In genomic region chr1:2049517-2050481, GRCh38 we compare ENCODE assay signal across 8 cellular contexts. TPM values are rescaled to one million over a fixed set of nuclear protein-coding genes. Genes with fewer than 3 reads are reported as not detected.
A peak's percentile ranks its signal among the peaks of the same experiment; 100 is the strongest.
DNase-seq lines count a peak whose midpoint lies in the region; ATAC-seq, FAIRE-seq and TF ChIP-seq lines count a peak whose summit lies in the region.

TSS of gene PRKCZ (plus strand) at chr1:2050411. CDS start at chr1:2050631, 220 bp downstream.

- no peak within 1 kb of the TSS for H3K23ac ChIP-seq in H1 (ENCODE audit: insufficient read length)

- intact Hi-C loops in HCT116 (cut with micrococcal nuclease), result loop anchor here (5.0 kb wide), 1 partner anchor 142 kb away; no protein-coding TSS in a partner anchor

- FAIRE-seq in H1 (lab: Jason Lieb, UNC), result peak; percentile 66

- TSS peak; percentile 78 for BruUV-seq in HCT116 (replicated peaks; lab: Mats Ljungman, UMichigan)

- peak within 1 kb of the TSS; percentile 75 for H3K9ac ChIP-seq in HCT116 (ENCODE audit: low read length)
- H3K9ac ChIP-seq in H1 (replicated peaks in 1 of 4; ENCODE audit: extremely low read depth in 1 of 4, low read depth in 3 of 4, low read length in 3 of 4), result peak within 1 kb of the TSS; percentile 72 to 80 (median 78); a peak in 6 of 7 replicates

- 3% methylated on average over 44 of the region's 98 CpGs; no CpG with 5 or more reads in 1 of the 2 experiments for WGBS in H1 (ENCODE audit: extremely low coverage in 1 of 2, insufficient coverage in 1 of 2, insufficient read length in 1 of 2, insufficient replicate concordance in 2 of 2, low coverage in 1 of 2, low lambda C conversion rate in 2 of 2, missing lambda C conversion rate in 1 of 2), 2 experiments

- H3K23me2 ChIP-seq in H1 (ENCODE audit: low read depth, low read length), result peaks cover 8% of the 10 kb centered on the region

- H3K14ac ChIP-seq in H1 (ENCODE audit: insufficient read length), result no peak within 1 kb of the TSS

- H4K8ac ChIP-seq in H1 (ENCODE audit: extremely low read depth, insufficient read depth, low read length), result peak within 1 kb of the TSS; percentile 95; the same call in 1 of the 2 replicates

- no peaks in the 10 kb centered on the region for H3K9me2 ChIP-seq in HCT116 (ENCODE audit: insufficient read depth)

- H3K36me3 ChIP-seq in HCT116 (ENCODE audit: control insufficient read depth in 1 of 2, insufficient read depth in 2 of 2, low read length in 2 of 2) (no peaks in the 10 kb centered on the region), H1 (ENCODE audit: control insufficient read depth in 2 of 4, insufficient read depth in 4 of 4, low read length in 3 of 4) (no peaks in the 10 kb centered on the region)

- H3K4me3 ChIP-seq in HCT116 (replicated peaks in 1 of 2; ENCODE audit: low read depth in 1 of 2, low read length in 2 of 2), result peak within 1 kb of the TSS; percentile 75 to 82
- peak within 1 kb of the TSS; percentile 79 to 83 (median 80) for H3K4me3 ChIP-seq in H1 (ENCODE audit: extremely low read depth in 1 of 4, insufficient read depth in 2 of 4, low read depth in 3 of 4, low read length in 4 of 4)

- TF ChIP-seq CTCF in HCT116 (IDR thresholded peaks at IDR 0.05 in 2 of 3, conservative IDR thresholded peaks at IDR 0.05 in 1 of 3; ENCODE audit: borderline replicate concordance in 1 of 3, insufficient read depth in 1 of 3, low read depth in 2 of 3, low read length in 2 of 3), result peak in 2 of 3 experiments; percentile 65 to 75; a peak in 4 of 6 replicates
- TF ChIP-seq CTCF in H1 (IDR thresholded peaks at IDR 0.05; ENCODE audit: control extremely low read depth in 1 of 3, insufficient read depth in 1 of 3, low read depth in 1 of 3, low read length in 3 of 3), result peak in 2 of 3 experiments; percentile 71 to 84; a peak in 3 of 4 replicates

- CTCF ChIA-PET in HCT116 (lab: Charles Lee) (interaction anchor here (0.5 to 2.0 kb wide), 5 partner anchors 13 to 144 kb away, joined by 3 to 7 read pairs (median 5); no protein-coding TSS in a partner anchor), H1 (lab: Charles Lee; ENCODE audit: partially characterized antibody) (interaction anchor here (0.8 to 2.5 kb wide), 14 partner anchors 10 to 151 kb away, joined by 3 to 15 read pairs (median 4); no protein-coding TSS in a partner anchor)
- CTCF ChIA-PET in activated CD8-positive, alpha-beta memory T cell treated with anti-CD3 and anti-CD28 coated beads for 36 hours (lab: Charles Lee), result interaction anchor here (1.0 kb wide), 1 partner anchor 207 kb away, joined by 3 read pairs; no protein-coding TSS in a partner anchor

- no peaks in the 10 kb centered on the region for H3K9me3 ChIP-seq in HCT116 (ENCODE audit: control insufficient read depth in 1 of 2, insufficient read depth in 1 of 2, low read depth in 1 of 2, low read length in 2 of 2)
- no peaks in the 10 kb centered on the region for H3K9me3 ChIP-seq in H1 (ENCODE audit: insufficient read depth in 2 of 2, low read depth in 1 of 2, low read length in 1 of 2)

- H3K4ac ChIP-seq in H1 (replicated peaks; ENCODE audit: insufficient read length, low read depth, low read length), result peak within 1 kb of the TSS; percentile 94

- H2BK20ac ChIP-seq in H1 (ENCODE audit: low read length), result 0 out of 2 replicates have a peak within 1 kb of the TSS, but pooled peaks have one; percentile 3

- peak within 1 kb of the TSS; percentile 93 for H3K56ac ChIP-seq in H1 (replicated peaks; ENCODE audit: insufficient read length, low read depth, low read length)

- ATAC-seq in HCT116 (peak; percentile 86), HG03432 (IDR thresholded peaks at IDR 0.05; ENCODE audit: unreplicated experiment) (no peak)

- H2BK12ac ChIP-seq in H1 (ENCODE audit: low read depth, low read length), result peak within 1 kb of the TSS; percentile 95

- TF ChIP-seq POLR2A in HCT116 (IDR thresholded peaks at IDR 0.05; ENCODE audit: borderline replicate concordance, extremely low read depth, insufficient read depth, insufficient read length) (peak; percentile 28), H1 (IDR thresholded peaks at IDR 0.05; ENCODE audit: control extremely low read depth in 1 of 2, low read depth in 2 of 2, low read length in 2 of 2) (peak in 1 of 2 experiments; percentile 66; a peak in 1 of 3 replicates)

- peak within 1 kb of the TSS; percentile 81 for H4K5ac ChIP-seq in H1 (ENCODE audit: insufficient read length, low read depth, low read length)

- H3K4me1 ChIP-seq in HCT116 (ENCODE audit: control insufficient read depth in 1 of 2, insufficient read depth in 2 of 2, low read length in 2 of 2), result peaks cover 37 to 64% of the 10 kb centered on the region in 2 experiments
- peaks cover 0 to 28% (median 20%) of the 10 kb centered on the region in 4 experiments; a peak in 6 of 7 replicates for H3K4me1 ChIP-seq in H1 (replicated peaks in 1 of 4; ENCODE audit: control insufficient read depth in 3 of 4, insufficient read depth in 4 of 4, low read length in 3 of 4)

- peak within 1 kb of the TSS; percentile 83; the same call in 1 of the 2 replicates for H3K18ac ChIP-seq in H1 (ENCODE audit: extremely low read depth, low read length)

- H3K4me2 ChIP-seq in HCT116 (ENCODE audit: low read length) (peak within 1 kb of the TSS; percentile 98), H1 (ENCODE audit: insufficient read depth in 1 of 2, low read depth in 2 of 2, low read length in 2 of 2) (peak within 1 kb of the TSS; percentile 68 to 90)

- no peaks in the 10 kb centered on the region for H3K27me3 ChIP-seq in HCT116 (ENCODE audit: insufficient read depth, low read length)
- H3K27me3 ChIP-seq in H1 (replicated peaks in 1 of 4; ENCODE audit: control insufficient read depth in 3 of 4, extremely low read depth in 1 of 4, insufficient read depth in 3 of 4, low read length in 3 of 4), result peaks cover 0 to 3% (median 0%) of the 10 kb centered on the region in 4 experiments; a peak in 2 of 7 replicates

- peak within 1 kb of the TSS; percentile 64 for H2BK120ac ChIP-seq in H1 (replicated peaks; ENCODE audit: low read depth, low read length)

- H3K27ac ChIP-seq in HCT116 (ENCODE audit: low read depth, low read length) (peak within 1 kb of the TSS; percentile 91), H1 (ENCODE audit: low read depth, low read length) (peak within 1 kb of the TSS; percentile 76)

- POLR2A ChIA-PET in HCT116 (lab: Charles Lee) (interaction anchor here (0.8 to 1.2 kb wide), 2 partner anchors 107 to 141 kb away, joined by 3 to 5 read pairs; no protein-coding TSS in a partner anchor), H1 (lab: Charles Lee; ENCODE audit: partially characterized antibody) (interaction anchor here (0.7 to 1.8 kb wide), 7 partner anchors 8 to 325 kb away, joined by 3 to 6 read pairs (median 3); partner anchors contain the start of gene CDK11A)
- POLR2A ChIA-PET in activated CD8-positive, alpha-beta memory T cell treated with anti-CD3 and anti-CD28 coated beads for 36 hours (lab: Charles Lee), result no interaction called here

- H4K20me1 ChIP-seq in HCT116 (ENCODE audit: insufficient read depth) (no peaks in the 10 kb centered on the region), H1 (replicated peaks in 1 of 2; ENCODE audit: control insufficient read depth in 1 of 2, insufficient read depth in 2 of 2, low read length in 2 of 2) (peaks cover 10 to 11% of the 10 kb centered on the region in 2 experiments)

- peaks cover 9% of the 10 kb centered on the region for H3K79me1 ChIP-seq in H1 (ENCODE audit: low read depth, low read length)

- DNase-seq in Caki2 (ENCODE audit: low read depth) (peak; percentile 83), HCT116 (ENCODE audit: low read depth, low spot score) (peak; percentile 73), NCI-H460 (ENCODE audit: extremely low read depth, low read depth) (peak; percentile 65), H1 (ENCODE audit: low read depth in 1 of 2, low spot score in 2 of 2) (peak; percentile 71 to 97), mucosa of gallbladder (ENCODE audit: low spot score) (peak; percentile 92)
- DNase-seq in stimulated activated CD8-positive, alpha-beta memory T cell treated with anti-CD3 and anti-CD28 coated beads, Interleukin-7, amount 100 ng/mL, for 4 hours (ENCODE audit: low read depth in 2 of 2), result peak; percentile 85 to 96

- no peak within 1 kb of the TSS for H2AK5ac ChIP-seq in H1 (ENCODE audit: low read depth, low read length)

- peak within 1 kb of the TSS; percentile 86 for H2BK5ac ChIP-seq in H1 (ENCODE audit: low read depth, low read length)

- H3K79me2 ChIP-seq in HCT116 (ENCODE audit: insufficient read depth, low read length), result peaks cover 36% of the 10 kb centered on the region
- peaks cover 0 to 23% of the 10 kb centered on the region in 2 experiments; a peak in 2 of 4 replicates for H3K79me2 ChIP-seq in H1 (ENCODE audit: control insufficient read depth in 1 of 2, insufficient read depth in 2 of 2, low read length in 2 of 2)

- peak within 1 kb of the TSS; percentile 95; the same call in 1 of the 2 replicates for H2BK15ac ChIP-seq in H1 (ENCODE audit: low read length)

- RAD21 ChIA-PET in HCT116 (lab: Charles Lee; ENCODE audit: low non-redundant PET in 1 of 2, low total read pairs in 2 of 2, uncharacterized antibody in 2 of 2, unreplicated experiment in 2 of 2), result no interaction called here

- peak within 1 kb of the TSS; percentile 97 for H4K91ac ChIP-seq in H1 (replicated peaks; ENCODE audit: insufficient read length, low read length)

- TF ChIP-seq RAD21 in HCT116 (IDR thresholded peaks at IDR 0.05; ENCODE audit: low read depth), result no peak
- peak; percentile 68 to 73 for TF ChIP-seq RAD21 in H1 (IDR thresholded peaks at IDR 0.05 in 1 of 2, conservative IDR thresholded peaks at IDR 0.05 in 1 of 2; ENCODE audit: low read depth in 2 of 2, low read length in 2 of 2)

- TF ChIP-seq EP300 in H1 (IDR thresholded peaks at IDR 0.05; ENCODE audit: borderline replicate concordance in 1 of 2, low read depth in 2 of 2, low read length in 2 of 2), result 0 out of 3 replicates have a peak, but pooled peaks of 1 of the 2 experiments have one; percentile 52

- H2AFZ ChIP-seq in HCT116 (ENCODE audit: low read depth, low read length, poor library complexity, severe bottlenecking) (no peak within 1 kb of the TSS), H1 (ENCODE audit: low read length) (0 out of 2 replicates have a peak within 1 kb of the TSS, but pooled peaks have one; percentile 25)

- in situ Hi-C loops in Caki2 (cut with HindIII; ENCODE audit: low pct_unique_long_range_greater_than_20kb, low sequenced_read_pairs), result no loop called here

RNA-seq across cellular contexts. Expression of gene PRKCZ, which starts in this region (rescaled TPM):
- 36.2 and 60.4 TPM in 2 replicates for total RNA-seq in Caki2 (2014; rRNA removed; shearing (Covaris generic); ENCODE audit: low replicate concordance)
- total RNA-seq in HCT116 (2021; ENCODE audit: unreplicated experiment), result 46.8 TPM
- polyA plus RNA-seq in HCT116 (2012), result 40.1 and 45.4 TPM in 2 replicates
- total RNA-seq in NCI-H460 (2014; rRNA removed; shearing (Covaris generic)), result 4.2 and 5.4 TPM in 2 replicates
- 5.9 and 9.0 TPM in 2 replicates for polyA plus RNA-seq in NCI-H460 (2014; cell fraction: nucleus; rRNA removed)
- total RNA-seq in activated CD8-positive, alpha-beta memory T cell treated with anti-CD3 and anti-CD28 coated beads for 36 hours, result 10 to 100 TPM; 12.6 to 13.2 TPM
- total RNA-seq in H1 (2021; fragmentation: NEBNext Ultra II Directional; extraction: Animal tissue kit (Norgen Biotek cat#: 25700)), result 45.1 and 49.4 TPM in 2 replicates
- 37.4 and 55.9 TPM in 2 replicates for polyA plus RNA-seq in H1 (2011; rRNA removed)
- 46.4 TPM for polyA plus RNA-seq in H1 (2011; cell fraction: cytosol; rRNA removed)
- polyA plus RNA-seq in H1 (2011; cell fraction: nucleus; rRNA removed), result 136 TPM
- 43.5 to 47.4 TPM (median 45.9 TPM) in 4 replicates for polyA plus RNA-seq in H1 (2012, experiment 1 of 2)
- 43.8 TPM for polyA plus RNA-seq in H1 (2012, experiment 2 of 2)
- polyA plus RNA-seq in H1 (2013, experiment 1 of 2), result 26.2 TPM
- polyA plus RNA-seq in H1 (2013, experiment 2 of 2), result 26.6 TPM
- 26.1 and 68.1 TPM in 2 replicates for polyA minus RNA-seq in H1 (2011; rRNA and poly(A)+ RNA removed)
- 23.0 TPM for polyA minus RNA-seq in H1 (2011; cell fraction: cytosol; rRNA and poly(A)+ RNA removed)
- 32.2 TPM for polyA minus RNA-seq in H1 (2011; cell fraction: nucleus; rRNA and poly(A)+ RNA removed)
- 29.8 TPM for total RNA-seq in mucosa of gallbladder
